In the genomic region with DNA sequence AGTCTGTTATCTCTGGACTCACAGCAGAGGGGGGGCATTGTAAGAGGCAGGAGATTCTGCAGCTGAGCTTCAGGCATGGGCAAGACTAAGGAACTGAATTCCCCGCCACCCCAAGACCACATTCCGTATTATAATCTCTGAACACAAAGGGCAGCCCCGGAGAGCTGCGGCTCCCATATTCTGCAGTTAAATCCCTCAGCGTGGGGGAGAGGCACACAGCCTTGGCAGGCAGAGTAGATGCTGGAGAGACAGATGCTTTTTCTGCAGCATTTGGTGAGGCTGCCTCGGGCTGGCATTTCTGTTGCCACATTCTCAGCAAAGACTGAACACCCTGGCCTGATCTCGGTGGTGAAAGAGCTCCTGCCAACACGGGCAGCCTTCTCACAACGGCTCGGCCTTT, we compare ENCODE assay signal across 11 cellular contexts. TPM values are rescaled to one million over a fixed set of nuclear protein-coding genes. Genes with fewer than 3 reads are reported as not detected.
DNase-seq lines count a peak whose midpoint lies in the region; ATAC-seq and TF ChIP-seq lines count a peak whose summit lies in the region.
"Had no signal": no experiment of that assay in that cellular context is flagged by ENCODE, and none has a peak within 500 bp of the region (broad histone marks: within the 10 kb centered on the region; RNA-seq: fewer than 3 reads in every experiment).

No MANE protein-coding gene starts in this region.

- H3K9ac ChIP-seq in Loucy (ENCODE audit: low read depth, low read length, poor library complexity, severe bottlenecking): no peak overlapping the region
- H3K9ac ChIP-seq in mesendoderm (ENCODE audit: low read length): peak overlapping the region; percentile 46

- H3K4me2 ChIP-seq in Loucy (ENCODE audit: low read depth, low read length, poor library complexity, severe bottlenecking) (peak overlapping the region; percentile 1), mesendoderm (ENCODE audit: low read length) (no peak overlapping the region)

- H2BK15ac ChIP-seq in mesendoderm (replicated peaks; ENCODE audit: low read depth): no peak overlapping the region

- ATAC-seq in naive thymus-derived CD4-positive, alpha-beta T cell: no peak
- ATAC-seq in HG03457 (IDR thresholded peaks at IDR 0.05; ENCODE audit: unreplicated experiment): no peak
- ATAC-seq: activated CD4-positive, alpha-beta T cell treated with anti-CD3 and anti-CD28 coated beads for 36 hours; mucosa of descending colon had no signal

- CTCF ChIA-PET in naive thymus-derived CD4-positive, alpha-beta T cell (lab: Charles Lee): no interaction called here

- POLR2A ChIA-PET in naive thymus-derived CD4-positive, alpha-beta T cell (lab: Charles Lee): no interaction called here

- H3K56ac ChIP-seq in mesendoderm (ENCODE audit: low read length): peak overlapping the region; percentile 65

- no peak overlapping the region for H3K4me3 Mint-ChIP-seq in naive thymus-derived CD4-positive, alpha-beta T cell
- H3K4me3 Mint-ChIP-seq: activated CD4-positive, alpha-beta T cell treated with anti-CD3 and anti-CD28 coated beads for 36 hours; activated T-helper 1 cell treated with anti-CD3 and anti-CD28 coated beads, Interleukin-12 subunit alpha, Interleukin-12 subunit beta, Interleukin-2, Interleukin-4 antibody, amounts not matched to agents 30 ng/mL and 10 ng/mL and 1 ng/mL, durations not matched to agents 14 hours and 24 hours and 36 hours had no signal

- H3K79me2 ChIP-seq in Loucy (ENCODE audit: insufficient read depth, low read length) (peaks cover 75% of the 10 kb centered on the region), mesendoderm (ENCODE audit: control insufficient read depth, insufficient read depth, low read length) (peaks cover 67% of the 10 kb centered on the region)

- H3K4ac ChIP-seq in mesendoderm (ENCODE audit: low read depth, low read length): no peak overlapping the region

- H3K4me3 ChIP-seq in Loucy (ENCODE audit: low read length, poor library complexity, severe bottlenecking) (no peak overlapping the region), mesendoderm (ENCODE audit: low read length) (no peak overlapping the region)
- no peak overlapping the region for H3K4me3 ChIP-seq in naive thymus-derived CD4-positive, alpha-beta T cell (ENCODE audit: low read length)
- H3K4me3 ChIP-seq: mucosa of descending colon had no signal

- H3K36me3 ChIP-seq in Loucy (ENCODE audit: insufficient read depth, low read length) (peaks cover 52% of the 10 kb centered on the region; the same call in 1 of the 2 replicates), mesendoderm (ENCODE audit: control insufficient read depth, insufficient read depth, low read length) (peaks cover 18% of the 10 kb centered on the region)
- H3K36me3 ChIP-seq in naive thymus-derived CD4-positive, alpha-beta T cell (ENCODE audit: control insufficient read depth in 2 of 3, insufficient read depth in 3 of 3, low read length in 3 of 3): peaks cover 0 to 6% (median 0%) of the 10 kb centered on the region in 3 experiments
- H3K36me3 ChIP-seq: brain microvascular endothelial cell had no signal

- intact Hi-C loops in naive thymus-derived CD4-positive, alpha-beta T cell (cut with micrococcal nuclease): no loop called here

- peak overlapping the region; percentile 71 for H3K18ac ChIP-seq in mesendoderm (ENCODE audit: low read length)

- WGBS in mesendoderm (ENCODE audit: extremely low coverage, insufficient coverage, low lambda C conversion rate): no CpG with 5 or more reads among the region's 10 CpGs

- H3K23ac ChIP-seq in mesendoderm (ENCODE audit: low read length): no peak overlapping the region

- peaks cover 0 to 14% (median 8%) of the 10 kb centered on the region in 5 donors for H3K36me3 Mint-ChIP-seq in naive thymus-derived CD4-positive, alpha-beta T cell

- H3K27ac ChIP-seq in mesendoderm (ENCODE audit: low read depth, low read length): peak overlapping the region; percentile 60
- peak overlapping the region; percentile 27 for H3K27ac ChIP-seq in temporal lobe (ENCODE audit: low read depth, low read length)
- H3K27ac ChIP-seq in naive thymus-derived CD4-positive, alpha-beta T cell (ENCODE audit: low read depth, low read length): no peak overlapping the region
- H3K27ac ChIP-seq: brain microvascular endothelial cell had no signal

- no peaks in the 10 kb centered on the region for H3K27me3 ChIP-seq in Loucy (ENCODE audit: insufficient read depth, low read length, poor library complexity, severe bottlenecking)
- H3K27me3 ChIP-seq in mesendoderm (ENCODE audit: insufficient read depth, low read length, poor library complexity): no peaks in the 10 kb centered on the region
- no peaks in the 10 kb centered on the region for H3K27me3 ChIP-seq in naive thymus-derived CD4-positive, alpha-beta T cell (ENCODE audit: control insufficient read depth in 2 of 2, insufficient read depth in 2 of 2, low read length in 2 of 2)
- H3K27me3 ChIP-seq: brain microvascular endothelial cell had no signal

- H3K9me3 ChIP-seq in Loucy (ENCODE audit: insufficient read depth, low read depth, low read length): no peaks in the 10 kb centered on the region
- no peaks in the 10 kb centered on the region for H3K9me3 ChIP-seq in naive thymus-derived CD4-positive, alpha-beta T cell (ENCODE audit: control insufficient read depth in 2 of 3, low read length in 3 of 3)
- H3K9me3 ChIP-seq: mucosa of descending colon had no signal

- no peak overlapping the region for H4K5ac ChIP-seq in mesendoderm (ENCODE audit: low read length)

- no peak overlapping the region for H2BK120ac ChIP-seq in mesendoderm (ENCODE audit: low read depth, low read length)

- no peaks in the 10 kb centered on the region for H3K9me2 ChIP-seq in Loucy (replicated peaks; ENCODE audit: low read depth, low read length)

- DNase-seq in cerebellum (ENCODE audit: low spot score) (peak; percentile 77), mesendoderm (peak; percentile 59)
- DNase-seq in naive thymus-derived CD4-positive, alpha-beta T cell: no peak
- DNase-seq in stimulated activated naive CD4-positive, alpha-beta T cell (lab: John Stamatoyannopoulos, UW): no peak
- DNase-seq: activated CD4-positive, alpha-beta T cell treated with anti-CD3 and anti-CD28 coated beads for 36 hours; brain microvascular endothelial cell; mucosa of descending colon had no signal

- H3K4me1 ChIP-seq in Loucy (ENCODE audit: insufficient read depth, low read length, poor library complexity, severe bottlenecking) (peaks cover 5% of the 10 kb centered on the region), mesendoderm (ENCODE audit: control insufficient read depth, low read depth, low read length) (peaks cover 15% of the 10 kb centered on the region)
- no peaks in the 10 kb centered on the region for H3K4me1 ChIP-seq in naive thymus-derived CD4-positive, alpha-beta T cell (ENCODE audit: control insufficient read depth in 2 of 2, insufficient read depth in 2 of 2, low read length in 2 of 2)

- H2AFZ ChIP-seq in Loucy (ENCODE audit: low read length): no peak overlapping the region

- H3K27me3 Mint-ChIP-seq in naive thymus-derived CD4-positive, alpha-beta T cell: no peaks in the 10 kb centered on the region
- H3K27me3 Mint-ChIP-seq: activated CD4-positive, alpha-beta T cell treated with anti-CD3 and anti-CD28 coated beads for 36 hours had no signal

- no peak for TF ChIP-seq CTCF in Loucy (conservative IDR thresholded peaks at IDR 0.05; ENCODE audit: low read length)

- no peaks in the 10 kb centered on the region for H3K9me3 Mint-ChIP-seq in naive thymus-derived CD4-positive, alpha-beta T cell
- H3K9me3 Mint-ChIP-seq: activated T-helper 1 cell treated with anti-CD3 and anti-CD28 coated beads, Interleukin-12 subunit alpha, Interleukin-12 subunit beta, Interleukin-2, Interleukin-4 antibody, amounts not matched to agents 30 ng/mL and 10 ng/mL and 1 ng/mL, durations not matched to agents 14 hours and 24 hours and 36 hours had no signal

- peaks cover 51% of the 10 kb centered on the region for H4K20me1 ChIP-seq in Loucy (ENCODE audit: insufficient read depth, low read length, poor library complexity, severe bottlenecking)

- no peak overlapping the region for H4K8ac ChIP-seq in mesendoderm (ENCODE audit: low read depth, low read length)

- peak overlapping the region in 1 of 9 donors; percentile 38 for H3K27ac Mint-ChIP-seq in naive thymus-derived CD4-positive, alpha-beta T cell
- H3K27ac Mint-ChIP-seq: activated CD4-positive, alpha-beta T cell treated with anti-CD3 and anti-CD28 coated beads for 36 hours; activated T-helper 1 cell treated with anti-CD3 and anti-CD28 coated beads, Interleukin-12 subunit alpha, Interleukin-12 subunit beta, Interleukin-2, Interleukin-4 antibody, amounts not matched to agents 30 ng/mL and 10 ng/mL and 1 ng/mL, durations not matched to agents 14 hours and 24 hours and 36 hours had no signal

- no peak overlapping the region for H2BK5ac ChIP-seq in mesendoderm (ENCODE audit: low read length)

- no peaks in the 10 kb centered on the region for H3F3A ChIP-seq in Loucy (ENCODE audit: low read depth)

- no peak overlapping the region for H2AK5ac ChIP-seq in mesendoderm (ENCODE audit: low read length)

- H3K4me1 Mint-ChIP-seq in naive thymus-derived CD4-positive, alpha-beta T cell: peaks cover 0 to 4% (median 0%) of the 10 kb centered on the region in 7 donors
- H3K4me1 Mint-ChIP-seq: activated CD4-positive, alpha-beta T cell treated with anti-CD3 and anti-CD28 coated beads for 36 hours had no signal

- H3K79me1 ChIP-seq in mesendoderm (ENCODE audit: low read length): peaks cover 13% of the 10 kb centered on the region

RNA-seq across cellular contexts. Expression of a gene that starts 12.9 kb away (rescaled TPM):
- total RNA-seq in cerebellum (13.4 TPM), temporal lobe (5.4 TPM)
- 107 TPM for polyA plus RNA-seq in mesendoderm (2013, experiment 1 of 2)
- 110 TPM for polyA plus RNA-seq in mesendoderm (2013, experiment 2 of 2)
- 10 to 100 TPM; 10.1 to 71.2 (median 14.1) TPM for total RNA-seq in naive thymus-derived CD4-positive, alpha-beta T cell
- polyA plus RNA-seq in naive thymus-derived CD4-positive, alpha-beta T cell: 1 to 10 TPM; 3.2 to 5.5 TPM

RNA-seq across cellular contexts. Expression of a gene that starts 15.0 kb away (rescaled TPM):
- total RNA-seq in cerebellum (21.3 TPM), temporal lobe (25.8 TPM)
- 103 TPM for polyA plus RNA-seq in mesendoderm (2013, experiment 1 of 2)
- 105 TPM for polyA plus RNA-seq in mesendoderm (2013, experiment 2 of 2)
- 10 to 100 TPM; 37.1 to 77.0 (median 38.6) TPM for total RNA-seq in naive thymus-derived CD4-positive, alpha-beta T cell
- polyA plus RNA-seq in naive thymus-derived CD4-positive, alpha-beta T cell: 10 to 100 TPM; 11.9 to 22.8 TPM

RNA-seq across cellular contexts. Expression of a gene that starts 42.2 kb away (rescaled TPM):
- total RNA-seq in cerebellum (33.5 TPM), temporal lobe (48.2 TPM)
- 29.1 TPM for polyA plus RNA-seq in mesendoderm (2013, experiment 1 of 2)
- 28.3 TPM for polyA plus RNA-seq in mesendoderm (2013, experiment 2 of 2)
- 10 to 100 TPM; 49.2 to 68.6 (median 53.1) TPM for total RNA-seq in naive thymus-derived CD4-positive, alpha-beta T cell
- polyA plus RNA-seq in naive thymus-derived CD4-positive, alpha-beta T cell: 1 to 10 TPM; 5.4 to 7.9 TPM

RNA-seq across cellular contexts. Expression of a gene that starts 56.7 kb away (rescaled TPM):
- 26.9 TPM for total RNA-seq in cerebellum
- polyA plus RNA-seq in mesendoderm (2013, experiment 1 of 2): 54.7 TPM
- 55.7 TPM for polyA plus RNA-seq in mesendoderm (2013, experiment 2 of 2)
- 29.3 TPM for total RNA-seq in temporal lobe
- 10 to 100 TPM; 25.9 to 64.6 (median 34.6) TPM for total RNA-seq in naive thymus-derived CD4-positive, alpha-beta T cell
- polyA plus RNA-seq in naive thymus-derived CD4-positive, alpha-beta T cell: 10 to 100 TPM; 14.0 to 31.5 TPM

Comparison
In these comparisons a context has a peak if more than half of its experiments do, and no peak if none do; other contexts are left out.
1. DNase-seq: peak in cerebellum (single experiment) and mesendoderm (single experiment); none in naive thymus-derived CD4-positive, alpha-beta T cell (0 of 9) and stimulated activated naive CD4-positive, alpha-beta T cell (0 of 6).